Comparison of ENCODE assay signal across 20 cellular contexts in genomic region chr17:77527394-77527793, GRCh38.
DNase-seq lines count a peak whose midpoint lies in the region; ATAC-seq and TF ChIP-seq lines count a peak whose summit lies in the region.
"Had no signal": no experiment of that assay in that cellular context is flagged by ENCODE, and none has a peak within 500 bp of the region (broad histone marks: within the 10 kb centered on the region; RNA-seq: fewer than 3 reads in every experiment).

No MANE protein-coding gene starts in this region.

- H3K27me3 Mint-ChIP-seq in activated T-cell treated with anti-CD3 and anti-CD28 coated beads, Interleukin-2, amount 50 U/mL, for 24 hours = peaks cover 26% of the 10 kb centered on the region

- ATAC-seq in GM21526 (IDR thresholded peaks at IDR 0.05; ENCODE audit: low FRiP score, unreplicated experiment) (no peak), GM18520 (IDR thresholded peaks at IDR 0.05; ENCODE audit: unreplicated experiment) (no peak)
- ATAC-seq: activated CD4-positive, alpha-beta T cell treated with anti-CD3 and anti-CD28 coated beads for 36 hours had no signal

- H3K27me3 ChIP-seq in dorsolateral prefrontal cortex = peaks cover 0 to 24% (median 0%) of the 10 kb centered on the region in 45 donors
- H3K27me3 ChIP-seq in spleen (replicated peaks in 1 of 7) = peaks cover 4 to 48% (median 26%) of the 10 kb centered on the region in 7 donors

- no peaks in the 10 kb centered on the region for H3K36me3 ChIP-seq in spleen
- H3K36me3 ChIP-seq: adrenal gland, left lung had no signal

- no peaks in the 10 kb centered on the region for H3K36me3 Mint-ChIP-seq in activated T-cell treated with anti-CD3 and anti-CD28 coated beads, Interleukin-2, amount 50 U/mL, for 24 hours (ENCODE audit: low read depth)

- 82 to 93% (median 89%) methylated on average over 6 of the region's 6 CpGs for WGBS in spleen, 5 donors

- DNase-seq in activated T-cell treated with anti-CD3 and anti-CD28 coated beads, Interleukin-2, amount 50 U/mL, for 24 hours = peak; percentile 17
- no peak for DNase-seq in activated T-cell treated with anti-CD3 and anti-CD28 coated beads, Interleukin-2, amount 50 U/mL, for 48 hours
- DNase-seq in M059J (ENCODE audit: low read depth) (peak; percentile 20), dorsolateral prefrontal cortex (peak in 3 of 10 donors; percentile 42 to 52 (median 50)), spleen (peak; percentile 11), LoVo (ENCODE audit: low spot score) (no peak)
- DNase-seq: activated CD4-positive, alpha-beta T cell treated with anti-CD3 and anti-CD28 coated beads for 36 hours; adrenal gland; foreskin melanocyte; GM23248; left lung; NCI-H1048; NCI-H345; SIG-M5; T-helper 9 cell had no signal

- no peaks in the 10 kb centered on the region for H3K9me3 ChIP-seq in spleen
- H3K9me3 ChIP-seq: adrenal gland, left lung had no signal

- H3K27ac ChIP-seq in dorsolateral prefrontal cortex (peak overlapping the region in 53 of 59 donors; percentile 40 to 98 (median 86)), spleen (no peak overlapping the region)
- H3K27ac ChIP-seq: adrenal gland, GM23248, HL-60, left lung had no signal

- no peak for TF ChIP-seq CTCF in dorsolateral prefrontal cortex (IDR thresholded peaks at IDR 0.05 in 54 of 56, conservative IDR thresholded peaks at IDR 0.05 in 2 of 56; ENCODE audit: low read depth in 1 of 56, partially characterized antibody in 56 of 56)
- no peak for TF ChIP-seq CTCF in spleen (IDR thresholded peaks at IDR 0.05 in 8 of 11, conservative IDR thresholded peaks at IDR 0.05 in 3 of 11)

- H3K27ac Mint-ChIP-seq in activated T-cell treated with anti-CD3 and anti-CD28 coated beads, Interleukin-2, amount 50 U/mL, for 24 hours = no peak overlapping the region
- H3K27ac Mint-ChIP-seq: activated CD4-positive, alpha-beta T cell treated with anti-CD3 and anti-CD28 coated beads for 36 hours; progenitor cell of endocrine pancreas; stimulated activated naive CD8-positive, alpha-beta T cell treated with anti-CD3 and anti-CD28 coated beads, Interleukin-15, Interleukin-2, amounts not matched to agents 100 ng/mL and 50 ng/mL, for 24 hours had no signal

- H3K4me1 ChIP-seq in spleen = peaks cover 6 to 16% (median 11%) of the 10 kb centered on the region in 6 donors
- H3K4me1 ChIP-seq: adrenal gland had no signal

- peak overlapping the region; percentile 40 for H3K4me3 Mint-ChIP-seq in activated T-cell treated with anti-CD3 and anti-CD28 coated beads, Interleukin-2, amount 50 U/mL, for 24 hours

- H3K4me3 ChIP-seq in dorsolateral prefrontal cortex = peak overlapping the region in 54 of 59 donors; percentile 6 to 70 (median 54)
- H3K4me3 ChIP-seq in spleen = no peak overlapping the region
- H3K4me3 ChIP-seq: adrenal gland, GM23248, left lung had no signal

- intact Hi-C loops in dorsolateral prefrontal cortex (cut with DNase I) (no loop called here), spleen (cut with DNase I; ENCODE audit: low total_unique reads) (no loop called here)

- H3K4me1 Mint-ChIP-seq in activated T-cell treated with anti-CD3 and anti-CD28 coated beads, Interleukin-2, amount 50 U/mL, for 24 hours (ENCODE audit: low read depth) = peaks cover 5% of the 10 kb centered on the region
- H3K4me1 Mint-ChIP-seq: activated CD4-positive, alpha-beta T cell treated with anti-CD3 and anti-CD28 coated beads for 36 hours had no signal

- TF ChIP-seq POLR2A in spleen (IDR thresholded peaks at IDR 0.05) = no peak

- H3K9me3 Mint-ChIP-seq in activated T-cell treated with anti-CD3 and anti-CD28 coated beads, Interleukin-2, amount 50 U/mL, for 24 hours = no peaks in the 10 kb centered on the region
- H3K9me3 Mint-ChIP-seq: stimulated activated naive CD8-positive, alpha-beta T cell treated with anti-CD3 and anti-CD28 coated beads, Interleukin-15, Interleukin-2, amounts not matched to agents 100 ng/mL and 50 ng/mL, for 24 hours had no signal

Comparison
In these comparisons a context has a peak if more than half of its experiments do, and no peak if none do; other contexts are left out.
1. DNase-seq: peak in activated T-cell treated with anti-CD3 and anti-CD28 coated beads, Interleukin-2, amount 50 U/mL, for 24 hours (single experiment), M059J (single experiment) and spleen (single experiment); none in activated T-cell treated with anti-CD3 and anti-CD28 coated beads, Interleukin-2, amount 50 U/mL, for 48 hours (0 of 2) and LoVo (single experiment).
2. H3K27ac ChIP-seq: peak in dorsolateral prefrontal cortex (53 of 59); none in spleen (0 of 8).
3. H3K4me3 ChIP-seq: peak in dorsolateral prefrontal cortex (54 of 59); none in spleen (0 of 8).